ENCODE assay signal across 22 cellular contexts in genomic region chr7:108808556-108808955, GRCh38.
"Had no signal": no experiment of that assay in that cellular context is flagged by ENCODE, and none has a peak within 500 bp of the region (broad histone marks: within the 10 kb centered on the region; RNA-seq: fewer than 3 reads in every experiment).

No MANE protein-coding gene starts in this region.

- H3K36me3 Mint-ChIP-seq: immature natural killer cell, mesothelial cell of epicardium, naive B cell had no signal

- H3K27ac Mint-ChIP-seq: dendritic cell treated with granulocyte-macrophage colony-stimulating factor and Interleukin-4, amounts not matched to agents 40 ng/mL and 50 ng/mL, for 4 days; effector memory CD8-positive, alpha-beta T cell; endodermal cell; immature natural killer cell; mesothelial cell of epicardium; naive B cell had no signal

- FAIRE-seq: colon, endometrium, kidney had no signal

- H3K4me1 Mint-ChIP-seq: endodermal cell, immature natural killer cell had no signal

- ATAC-seq: effector memory CD8-positive, alpha-beta T cell; gastrocnemius medialis; heart left ventricle; left colon; left lobe of liver; left ventricle myocardium superior; lower lobe of right lung; mucosa of descending colon had no signal

- H3K4me3 Mint-ChIP-seq: dendritic cell treated with granulocyte-macrophage colony-stimulating factor and Interleukin-4, amounts not matched to agents 40 ng/mL and 50 ng/mL, for 4 days; effector memory CD8-positive, alpha-beta T cell; endodermal cell; immature natural killer cell; mesothelial cell of epicardium; naive B cell had no signal

- DNase-seq: effector CD8-positive, alpha-beta T cell; effector memory CD8-positive, alpha-beta T cell; endodermal cell; esophagus squamous epithelium; foreskin fibroblast; foreskin melanocyte; gastrocnemius medialis; heart left ventricle; hypothalamus; immature natural killer cell; islet precursor cell; kidney; left colon; left ventricle myocardium superior; lower lobe of right lung; mucosa of descending colon; naive B cell had no signal

- H3K9me3 Mint-ChIP-seq: endodermal cell, mesothelial cell of epicardium had no signal

- H3K27me3 Mint-ChIP-seq: dendritic cell treated with granulocyte-macrophage colony-stimulating factor and Interleukin-4, amounts not matched to agents 40 ng/mL and 50 ng/mL, for 4 days; effector memory CD8-positive, alpha-beta T cell had no signal
